ENCODE assay signal across 9 cellular contexts in genomic region chr5:119273391-119273839, GRCh38.
DNase-seq lines count a peak whose midpoint lies in the region; ATAC-seq and TF ChIP-seq lines count a peak whose summit lies in the region.
"Had no signal": no experiment of that assay in that cellular context is flagged by ENCODE, and none has a peak within 500 bp of the region (broad histone marks: within the 10 kb centered on the region; RNA-seq: fewer than 3 reads in every experiment).

No MANE protein-coding gene starts in this region.

- no peak for TF ChIP-seq CTCF in DOHH2 (IDR thresholded peaks at IDR 0.05; ENCODE audit: low read depth, low read length, poor library complexity, severe bottlenecking)

- DNase-seq in NAMALWA (ENCODE audit: low spot score) (peak; percentile 32), NCI-H2029 (lab: John Stamatoyannopoulos, UW) (no peak)
- DNase-seq in activated T-helper 2 cell treated with anti-CD3 and anti-CD28 coated beads, Interferon-gamma antibody, Interleukin-2, Interleukin-4, amounts not matched to agents 10 μg/mL and 5 μg/mL and 100 μg/mL, durations not matched to agents 14 hours and 24 hours and 36 hours (ENCODE audit: low spot score), result no peak
- peak in 2 of 10 donors; percentile 44 for DNase-seq in naive thymus-derived CD8-positive, alpha-beta T cell
- DNase-seq: KG1 had no signal

- no peaks in the 10 kb centered on the region for H3K9me3 Mint-ChIP-seq in activated T-helper 2 cell treated with anti-CD3 and anti-CD28 coated beads, Interferon-gamma antibody, Interleukin-2, Interleukin-4, amounts not matched to agents 10 μg/mL and 5 μg/mL and 100 μg/mL, durations not matched to agents 14 hours and 24 hours and 36 hours
- H3K9me3 Mint-ChIP-seq in naive thymus-derived CD8-positive, alpha-beta T cell, result peaks cover 0 to 5% (median 0%) of the 10 kb centered on the region in 9 donors

- peak overlapping the region; percentile 32 for H3K4me2 ChIP-seq in DOHH2 (ENCODE audit: low read length)

- no peak for ATAC-seq in naive thymus-derived CD8-positive, alpha-beta T cell
- no peak for ATAC-seq in HG03025 (IDR thresholded peaks at IDR 0.05; ENCODE audit: low FRiP score, unreplicated experiment)
- ATAC-seq in HG02884 (IDR thresholded peaks at IDR 0.05; ENCODE audit: unreplicated experiment), result no peak
- no peak for ATAC-seq in GM19324 (IDR thresholded peaks at IDR 0.05; ENCODE audit: low FRiP score, unreplicated experiment)

- peak overlapping the region; percentile 92 for H3K27ac Mint-ChIP-seq in activated T-helper 2 cell treated with anti-CD3 and anti-CD28 coated beads, Interferon-gamma antibody, Interleukin-2, Interleukin-4, amounts not matched to agents 10 μg/mL and 5 μg/mL and 100 μg/mL, durations not matched to agents 14 hours and 24 hours and 36 hours
- H3K27ac Mint-ChIP-seq in naive thymus-derived CD8-positive, alpha-beta T cell, result peak overlapping the region; percentile 93 to 98 (median 96)

- POLR2A ChIA-PET in naive thymus-derived CD8-positive, alpha-beta T cell (lab: Charles Lee), result interaction anchor here (1.2 to 4.7 kb wide), 13 partner anchors 12 to 285 kb away, joined by 3 to 21 read pairs (median 7); partner anchors contain the start of genes DMXL1 and DTWD2

- no peaks in the 10 kb centered on the region for H3K27me3 ChIP-seq in DOHH2 (ENCODE audit: control insufficient read depth, low read length)

- no peak overlapping the region for H3K27ac ChIP-seq in DOHH2 (ENCODE audit: low read depth, low read length)

- 0 out of 2 replicates have a peak, but pooled peaks cover 2% of the 10 kb centered on the region for H3K36me3 ChIP-seq in DOHH2 (ENCODE audit: control insufficient read depth, low read length)

- H3K27me3 Mint-ChIP-seq in activated T-helper 2 cell treated with anti-CD3 and anti-CD28 coated beads, Interferon-gamma antibody, Interleukin-2, Interleukin-4, amounts not matched to agents 10 μg/mL and 5 μg/mL and 100 μg/mL, durations not matched to agents 14 hours and 24 hours and 36 hours (ENCODE audit: low read depth), result no peaks in the 10 kb centered on the region
- peaks cover 0 to 2% (median 0%) of the 10 kb centered on the region in 5 donors for H3K27me3 Mint-ChIP-seq in naive thymus-derived CD8-positive, alpha-beta T cell

- H3K4me1 ChIP-seq in DOHH2 (ENCODE audit: control insufficient read depth, low read length), result peaks cover 85% of the 10 kb centered on the region

- peaks cover 44% of the 10 kb centered on the region for H3K79me2 ChIP-seq in DOHH2 (ENCODE audit: control insufficient read depth, low read length)

- peaks cover 30% of the 10 kb centered on the region for H3K36me3 Mint-ChIP-seq in activated T-helper 2 cell treated with anti-CD3 and anti-CD28 coated beads, Interferon-gamma antibody, Interleukin-2, Interleukin-4, amounts not matched to agents 10 μg/mL and 5 μg/mL and 100 μg/mL, durations not matched to agents 14 hours and 24 hours and 36 hours (ENCODE audit: low read depth)
- H3K36me3 Mint-ChIP-seq in naive thymus-derived CD8-positive, alpha-beta T cell, result peaks cover 2 to 10% (median 3%) of the 10 kb centered on the region in 3 donors

- no peak overlapping the region for H3K4me3 ChIP-seq in DOHH2 (ENCODE audit: low read length)

- H3F3A ChIP-seq in DOHH2 (ENCODE audit: control insufficient read depth, insufficient read depth), result peaks cover 22% of the 10 kb centered on the region

- no peaks in the 10 kb centered on the region for H4K20me1 ChIP-seq in DOHH2 (ENCODE audit: control insufficient read depth, insufficient read depth, low read depth, low read length)

- H3K9me3 ChIP-seq in DOHH2 (ENCODE audit: control insufficient read depth, insufficient read depth, low read length), result no peaks in the 10 kb centered on the region

- no peaks in the 10 kb centered on the region for H3K9me2 ChIP-seq in DOHH2 (replicated peaks; ENCODE audit: control insufficient read depth, low read length)

- H3K4me1 Mint-ChIP-seq in activated T-helper 2 cell treated with anti-CD3 and anti-CD28 coated beads, Interferon-gamma antibody, Interleukin-2, Interleukin-4, amounts not matched to agents 10 μg/mL and 5 μg/mL and 100 μg/mL, durations not matched to agents 14 hours and 24 hours and 36 hours (ENCODE audit: low read depth), result peaks cover 79% of the 10 kb centered on the region
- H3K4me1 Mint-ChIP-seq in naive thymus-derived CD8-positive, alpha-beta T cell, result peaks cover 39 to 90% (median 76%) of the 10 kb centered on the region in 4 donors

- intact Hi-C loops in activated T-helper 2 cell treated with anti-CD3 and anti-CD28 coated beads, Interferon-gamma antibody, Interleukin-2, Interleukin-4, amounts not matched to agents 10 μg/mL and 5 μg/mL and 100 μg/mL, durations not matched to agents 14 hours and 24 hours and 36 hours (cut with micrococcal nuclease), result no loop called here

- peak overlapping the region; percentile 66 for H3K4me3 Mint-ChIP-seq in activated T-helper 2 cell treated with anti-CD3 and anti-CD28 coated beads, Interferon-gamma antibody, Interleukin-2, Interleukin-4, amounts not matched to agents 10 μg/mL and 5 μg/mL and 100 μg/mL, durations not matched to agents 14 hours and 24 hours and 36 hours (ENCODE audit: low read depth)
- H3K4me3 Mint-ChIP-seq in naive thymus-derived CD8-positive, alpha-beta T cell, result peak overlapping the region; percentile 96 to 100 (median 100)
